ENCODE assay signal across 8 cellular contexts in the genomic region with DNA sequence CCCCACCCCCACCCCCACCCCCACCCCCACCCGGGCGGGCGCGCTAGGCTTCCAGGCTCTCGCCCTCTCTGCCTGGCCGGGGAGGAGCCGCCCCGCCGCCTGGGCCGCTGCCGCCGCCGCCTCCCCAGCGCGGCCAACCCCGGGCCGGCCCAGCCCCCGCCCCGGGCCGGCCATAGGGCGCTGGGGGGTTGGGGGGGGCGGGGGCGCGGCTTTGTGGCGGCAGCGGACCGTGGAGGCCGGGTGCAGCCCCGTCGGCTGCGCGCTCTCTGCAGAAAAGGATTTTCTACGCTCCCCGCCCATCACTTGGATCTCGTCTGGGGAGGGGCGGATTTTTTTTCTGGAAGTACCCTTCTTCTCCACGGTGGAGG.
DNase-seq lines count a peak whose midpoint lies in the region; ATAC-seq and TF ChIP-seq lines count a peak whose summit lies in the region.

No MANE protein-coding gene starts in this region.

- peak; percentile 32 for DNase-seq in activated T-cell treated with anti-CD3 and anti-CD28 coated beads, Interleukin-2, amount 50 U/mL, for 1 hour
- DNase-seq in activated T-cell treated with anti-CD3 and anti-CD28 coated beads, Interleukin-2, amount 50 U/mL, for 48 hours, result no peak
- DNase-seq in HCEC 1CT (peak; percentile 68), NCI-H1105 (lab: John Stamatoyannopoulos, UW) (peak; percentile 37), left cardiac atrium (peak; percentile 73), psoas muscle (peak; percentile 76 to 85), medulla oblongata (ENCODE audit: extremely low spot score) (no peak)
- DNase-seq in activated naive CD8-positive, alpha-beta T cell treated with anti-CD3 and anti-CD28 coated beads for 36 hours, result peak; percentile 42

- peaks cover 5% of the 10 kb centered on the region for H3K27me3 Mint-ChIP-seq in activated naive CD8-positive, alpha-beta T cell treated with anti-CD3 and anti-CD28 coated beads for 36 hours

- peaks cover 11% of the 10 kb centered on the region for H3K4me1 Mint-ChIP-seq in activated naive CD8-positive, alpha-beta T cell treated with anti-CD3 and anti-CD28 coated beads for 36 hours

- H3K4me1 ChIP-seq in psoas muscle, result peaks cover 11% of the 10 kb centered on the region

- H3K27ac Mint-ChIP-seq in activated naive CD8-positive, alpha-beta T cell treated with anti-CD3 and anti-CD28 coated beads for 36 hours, result no peak overlapping the region

- H3K9me3 ChIP-seq in psoas muscle, result no peaks in the 10 kb centered on the region

- peaks cover 0 to 2% of the 10 kb centered on the region in 2 donors for H3K36me3 ChIP-seq in psoas muscle (ENCODE audit: insufficient read depth in 1 of 2, low read depth in 1 of 2)

- no peaks in the 10 kb centered on the region for H3K9me3 Mint-ChIP-seq in activated naive CD8-positive, alpha-beta T cell treated with anti-CD3 and anti-CD28 coated beads for 36 hours

- peak overlapping the region; percentile 77 for H3K4me3 Mint-ChIP-seq in activated naive CD8-positive, alpha-beta T cell treated with anti-CD3 and anti-CD28 coated beads for 36 hours

- no peaks in the 10 kb centered on the region for H3K27me3 ChIP-seq in psoas muscle (ENCODE audit: insufficient read depth in 3 of 3, low read length in 2 of 3)

- ATAC-seq in left cardiac atrium (peak; percentile 87 to 88), psoas muscle (peak; percentile 72 to 81 (median 78))

- intact Hi-C loops in left cardiac atrium (cut with DNase I) (no loop called here), psoas muscle (cut with DNase I) (loop anchor here in 1 of 2 donors (5.0 to 10.0 kb wide), 3 partner anchors 113 to 225 kb away; no protein-coding TSS in a partner anchor)

- H3K36me3 Mint-ChIP-seq in activated naive CD8-positive, alpha-beta T cell treated with anti-CD3 and anti-CD28 coated beads for 36 hours, result no peaks in the 10 kb centered on the region

- TF ChIP-seq CTCF in psoas muscle (IDR thresholded peaks at IDR 0.05), result no peak

- WGBS in psoas muscle, 3 donors, result 0 to 1% (median 1%) methylated on average over 10 to 37 of the region's 37 CpGs

- H3K27ac ChIP-seq in psoas muscle, result peak overlapping the region; percentile 97

- peak overlapping the region; percentile 97 for H3K4me3 ChIP-seq in psoas muscle

Comparison
In these comparisons a context has a peak if more than half of its experiments do, and no peak if none do; other contexts are left out.
1. DNase-seq: peak in activated T-cell treated with anti-CD3 and anti-CD28 coated beads, Interleukin-2, amount 50 U/mL, for 1 hour (single experiment), HCEC 1CT (single experiment), NCI-H1105 (single experiment), activated naive CD8-positive, alpha-beta T cell treated with anti-CD3 and anti-CD28 coated beads for 36 hours (single experiment), left cardiac atrium (single experiment) and psoas muscle (2 of 2); none in activated T-cell treated with anti-CD3 and anti-CD28 coated beads, Interleukin-2, amount 50 U/mL, for 48 hours (0 of 2) and medulla oblongata (single experiment).